ENCODE assay signal across 11 cellular contexts in the genomic region with DNA sequence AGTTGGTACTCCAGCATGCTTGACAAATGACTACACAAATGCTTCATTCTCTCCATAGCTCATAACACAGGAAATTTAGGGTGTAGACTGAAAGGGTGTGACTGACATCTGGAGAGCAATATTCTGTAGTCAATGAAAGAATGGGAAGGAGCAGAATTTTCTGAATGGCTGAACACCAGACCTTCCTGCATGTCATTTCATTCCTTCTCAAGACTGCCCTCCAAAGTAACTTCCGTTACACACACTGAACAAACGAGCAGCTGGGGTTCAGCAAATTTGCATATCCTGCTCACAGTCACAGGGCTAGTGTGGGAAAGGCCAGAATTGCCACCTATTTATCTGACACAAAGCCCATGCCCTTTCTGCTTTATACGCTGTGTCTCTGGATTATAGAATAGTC.
DNase-seq lines count a peak whose midpoint lies in the region; ATAC-seq, FAIRE-seq and TF ChIP-seq lines count a peak whose summit lies in the region.
"Had no signal": no experiment of that assay in that cellular context is flagged by ENCODE, and none has a peak within 500 bp of the region (broad histone marks: within the 10 kb centered on the region; RNA-seq: fewer than 3 reads in every experiment).

No MANE protein-coding gene starts in this region.

- no peaks in the 10 kb centered on the region for H3K36me3 Mint-ChIP-seq in activated T-helper 17 cell treated with anti-CD3 and anti-CD28 coated beads, Interleukin-2, amount 50 U/mL, for 72 hours (ENCODE audit: low read depth)
- no peaks in the 10 kb centered on the region for H3K36me3 Mint-ChIP-seq in CD8-positive, alpha-beta T cell
- no peaks in the 10 kb centered on the region for H3K36me3 Mint-ChIP-seq in Caco-2 (ENCODE audit: insufficient read depth, unreplicated experiment)

- H3K27ac ChIP-seq in breast epithelium, result no peak overlapping the region
- no peak overlapping the region for H3K27ac ChIP-seq in effector memory CD4-positive, alpha-beta T cell (ENCODE audit: insufficient read depth, low read length, poor library complexity, severe bottlenecking)
- no peak overlapping the region for H3K27ac ChIP-seq in CD8-positive, alpha-beta T cell (ENCODE audit: low read depth, low read length)
- H3K27ac ChIP-seq: left ventricle myocardium inferior had no signal

- intact Hi-C loops in breast epithelium (cut with DNase I; ENCODE audit: low total_unique reads) (no loop called here), Caco-2 (cut with micrococcal nuclease; ENCODE audit: unreplicated experiment) (no loop called here)
- intact Hi-C loops in CD8-positive, alpha-beta T cell (cut with DNase I, micrococcal nuclease), result no loop called here

- peak; percentile 98 for FAIRE-seq in GM12891 (lab: Jason Lieb, UNC)

- no TSS peak for BruUV-seq in Caco-2 (replicated peaks; lab: Mats Ljungman, UMichigan)

- TF ChIP-seq CTCF in breast epithelium (IDR thresholded peaks at IDR 0.05) (no peak), Caco-2 (IDR thresholded peaks at IDR 0.05; ENCODE audit: insufficient read depth in 1 of 2, low read depth in 1 of 2, low read length in 1 of 2, severe bottlenecking in 1 of 2, unreplicated experiment in 1 of 2) (no peak)
- TF ChIP-seq CTCF in CD8-positive, alpha-beta T cell (IDR thresholded peaks at IDR 0.05), result no peak

- no peaks in the 10 kb centered on the region for H3K9me3 ChIP-seq in breast epithelium
- no peaks in the 10 kb centered on the region for H3K9me3 ChIP-seq in effector memory CD4-positive, alpha-beta T cell (ENCODE audit: control insufficient read depth, low read length)
- H3K9me3 ChIP-seq in CD8-positive, alpha-beta T cell (ENCODE audit: low read length), result no peaks in the 10 kb centered on the region
- no peaks in the 10 kb centered on the region for H3K9me3 ChIP-seq in Caco-2
- H3K9me3 ChIP-seq: left ventricle myocardium inferior had no signal

- TF ChIP-seq POLR2A in GM12891 (IDR thresholded peaks at IDR 0.05; ENCODE audit: low read depth, low read length) (no peak), breast epithelium (IDR thresholded peaks at IDR 0.05) (no peak)

- no peaks in the 10 kb centered on the region for H3K9me3 Mint-ChIP-seq in activated T-helper 17 cell treated with anti-CD3 and anti-CD28 coated beads, Interleukin-2, amount 50 U/mL, for 72 hours
- no peaks in the 10 kb centered on the region for H3K9me3 Mint-ChIP-seq in CD8-positive, alpha-beta T cell
- H3K9me3 Mint-ChIP-seq in Caco-2 (ENCODE audit: unreplicated experiment), result no peaks in the 10 kb centered on the region
- H3K9me3 Mint-ChIP-seq: IgD-negative memory B cell had no signal

- no peak overlapping the region for H3K4me3 Mint-ChIP-seq in activated T-helper 17 cell treated with anti-CD3 and anti-CD28 coated beads, Interleukin-2, amount 50 U/mL, for 72 hours
- no peak overlapping the region for H3K4me3 Mint-ChIP-seq in CD8-positive, alpha-beta T cell
- no peak overlapping the region for H3K4me3 Mint-ChIP-seq in Caco-2 (ENCODE audit: unreplicated experiment)
- H3K4me3 Mint-ChIP-seq: activated T-cell treated with anti-CD3 and anti-CD28 coated beads, Interleukin-2, amount 50 U/mL, for 72 hours had no signal

- CTCF ChIA-PET in CD8-positive, alpha-beta T cell (lab: Charles Lee), result no interaction called here
- CTCF ChIA-PET in Caco-2 (lab: Charles Lee), result no interaction called here

- H3K36me3 ChIP-seq in breast epithelium (no peaks in the 10 kb centered on the region), Caco-2 (ENCODE audit: control insufficient read depth, insufficient read depth, low read length) (no peaks in the 10 kb centered on the region)
- H3K36me3 ChIP-seq in effector memory CD4-positive, alpha-beta T cell (ENCODE audit: control insufficient read depth, insufficient read depth, low read length), result no peaks in the 10 kb centered on the region
- no peaks in the 10 kb centered on the region for H3K36me3 ChIP-seq in CD8-positive, alpha-beta T cell (ENCODE audit: insufficient read depth, low read length)
- H3K36me3 ChIP-seq: left ventricle myocardium inferior had no signal

- ATAC-seq in GM19455 (IDR thresholded peaks at IDR 0.05; ENCODE audit: unreplicated experiment) (peak; percentile 100), HG03064 (IDR thresholded peaks at IDR 0.05; ENCODE audit: low read depth, unreplicated experiment) (peak; percentile 100)
- ATAC-seq in activated T-helper 17 cell treated with anti-CD3 and anti-CD28 coated beads, Interleukin-2, amount 50 U/mL, for 72 hours (replicated peaks), result peak; percentile 67
- no peak for ATAC-seq in CD8-positive, alpha-beta T cell

- H3K27me3 ChIP-seq in breast epithelium (no peaks in the 10 kb centered on the region), Caco-2 (replicated peaks; ENCODE audit: control insufficient read depth, insufficient read depth, low read length) (no peaks in the 10 kb centered on the region; the same call in 1 of the 2 replicates)
- H3K27me3 ChIP-seq in effector memory CD4-positive, alpha-beta T cell (replicated peaks; ENCODE audit: control insufficient read depth, insufficient read depth, low read length, poor library complexity, severe bottlenecking), result no peaks in the 10 kb centered on the region
- H3K27me3 ChIP-seq in CD8-positive, alpha-beta T cell (ENCODE audit: insufficient read depth, low read length), result no peaks in the 10 kb centered on the region

- H3K27me3 Mint-ChIP-seq in activated T-helper 17 cell treated with anti-CD3 and anti-CD28 coated beads, Interleukin-2, amount 50 U/mL, for 72 hours, result no peaks in the 10 kb centered on the region
- no peaks in the 10 kb centered on the region for H3K27me3 Mint-ChIP-seq in CD8-positive, alpha-beta T cell (ENCODE audit: low read depth)
- peaks cover 12% of the 10 kb centered on the region for H3K27me3 Mint-ChIP-seq in Caco-2 (ENCODE audit: insufficient read depth, unreplicated experiment)
- H3K27me3 Mint-ChIP-seq: IgD-negative memory B cell had no signal

- H3K4me1 ChIP-seq in breast epithelium, result no peaks in the 10 kb centered on the region
- no peaks in the 10 kb centered on the region for H3K4me1 ChIP-seq in effector memory CD4-positive, alpha-beta T cell (ENCODE audit: control insufficient read depth, insufficient read depth, low read length, poor library complexity, severe bottlenecking)
- no peaks in the 10 kb centered on the region for H3K4me1 ChIP-seq in CD8-positive, alpha-beta T cell (ENCODE audit: insufficient read depth, low read length)
- no peaks in the 10 kb centered on the region for H3K4me1 ChIP-seq in Caco-2

- H3K4me3 ChIP-seq in breast epithelium, result no peak overlapping the region
- no peak overlapping the region for H3K4me3 ChIP-seq in effector memory CD4-positive, alpha-beta T cell (ENCODE audit: insufficient read depth, low read depth, low read length, poor library complexity, severe bottlenecking)
- no peak overlapping the region for H3K4me3 ChIP-seq in CD8-positive, alpha-beta T cell (ENCODE audit: low read depth, low read length)
- no peak overlapping the region for H3K4me3 ChIP-seq in Caco-2 (ENCODE audit: low read depth, low read length)
- H3K4me3 ChIP-seq: left ventricle myocardium inferior had no signal

- POLR2A ChIA-PET in CD8-positive, alpha-beta T cell (lab: Charles Lee), result no interaction called here
- POLR2A ChIA-PET in Caco-2 (lab: Charles Lee), result no interaction called here

- DNase-seq in GM12891 (ENCODE audit: insufficient read length, low spot score) (no peak), breast epithelium (ENCODE audit: low spot score in 2 of 2) (no peak), Caco-2 (no peak)
- no peak for DNase-seq in effector memory CD4-positive, alpha-beta T cell
- DNase-seq in CD8-positive, alpha-beta T cell, result no peak
- DNase-seq: activated T-cell treated with anti-CD3 and anti-CD28 coated beads, Interleukin-2, amount 50 U/mL, for 72 hours; left ventricle myocardium inferior had no signal

- H3K4me1 Mint-ChIP-seq in activated T-helper 17 cell treated with anti-CD3 and anti-CD28 coated beads, Interleukin-2, amount 50 U/mL, for 72 hours, result no peaks in the 10 kb centered on the region
- H3K4me1 Mint-ChIP-seq in CD8-positive, alpha-beta T cell (ENCODE audit: low read depth), result peaks cover 5% of the 10 kb centered on the region
- no peaks in the 10 kb centered on the region for H3K4me1 Mint-ChIP-seq in Caco-2 (ENCODE audit: low read depth, unreplicated experiment)

- no peak overlapping the region for H3K27ac Mint-ChIP-seq in activated T-helper 17 cell treated with anti-CD3 and anti-CD28 coated beads, Interleukin-2, amount 50 U/mL, for 72 hours
- no peak overlapping the region for H3K27ac Mint-ChIP-seq in CD8-positive, alpha-beta T cell
- no peak overlapping the region for H3K27ac Mint-ChIP-seq in Caco-2 (ENCODE audit: unreplicated experiment)
- H3K27ac Mint-ChIP-seq: activated T-cell treated with anti-CD3 and anti-CD28 coated beads, Interleukin-2, amount 50 U/mL, for 72 hours had no signal

TF ChIP-seq in GM12891, 5 proteins besides CTCF, POLR2A, EP300 and RAD21:
- no peak for TF ChIP-seq POLR2AphosphoS5 (IDR thresholded peaks at IDR 0.05; ENCODE audit: low read depth, low read length)
- TF ChIP-seq SPI1 (IDR thresholded peaks at IDR 0.05; ENCODE audit: low read depth, low read length), result no peak
- TF ChIP-seq PAX5 (IDR thresholded peaks at IDR 0.05; ENCODE audit: insufficient read depth, low read length, severe bottlenecking), result peak; percentile 33
- peak; percentile 99 for TF ChIP-seq POU2F2 (IDR thresholded peaks at IDR 0.05; ENCODE audit: low read depth, low read length)
- no peak for TF ChIP-seq TAF1 (IDR thresholded peaks at IDR 0.05; ENCODE audit: low read depth, low read length)
